8 cellular contexts compared by ENCODE assay signal in genomic region chr6:131368077-131368911, GRCh38.
DNase-seq lines count a peak whose midpoint lies in the region; ATAC-seq and TF ChIP-seq lines count a peak whose summit lies in the region.

No MANE protein-coding gene starts in this region.

- H3K27ac Mint-ChIP-seq in activated B cell treated with CpG ODN at 0.5 μM for 24 hours = peak overlapping the region; percentile 85
- no peak overlapping the region for H3K27ac Mint-ChIP-seq in activated T-cell treated with anti-CD3 and anti-CD28 coated beads, Interleukin-2, amount 50 U/mL, for 24 hours

- no peak for DNase-seq in BJ (ENCODE audit: low read depth)
- DNase-seq in activated B cell treated with CpG ODN at 0.5 μM for 24 hours = peak; percentile 19
- peak; percentile 76 for DNase-seq in medulla oblongata (ENCODE audit: extremely low spot score)
- DNase-seq in activated T-cell treated with anti-CD3 and anti-CD28 coated beads, Interleukin-2, amount 50 U/mL, for 24 hours = no peak
- no peak for DNase-seq in activated naive CD4-positive, alpha-beta T cell (lab: John Stamatoyannopoulos, UW)
- DNase-seq in DMS53 (lab: John Stamatoyannopoulos, UW) = no peak

- H3K4me1 Mint-ChIP-seq in activated B cell treated with CpG ODN at 0.5 μM for 24 hours = peaks cover 45% of the 10 kb centered on the region
- peaks cover 38% of the 10 kb centered on the region for H3K4me1 Mint-ChIP-seq in activated T-cell treated with anti-CD3 and anti-CD28 coated beads, Interleukin-2, amount 50 U/mL, for 24 hours (ENCODE audit: low read depth)

- peak overlapping the region; percentile 72 for H3K4me3 Mint-ChIP-seq in activated B cell treated with CpG ODN at 0.5 μM for 24 hours
- H3K4me3 Mint-ChIP-seq in activated T-cell treated with anti-CD3 and anti-CD28 coated beads, Interleukin-2, amount 50 U/mL, for 24 hours = no peak overlapping the region

- ATAC-seq in GM19395 (IDR thresholded peaks at IDR 0.05; ENCODE audit: unreplicated experiment) (peak; percentile 77), HG03442 (IDR thresholded peaks at IDR 0.05; ENCODE audit: unreplicated experiment) (peak; percentile 76), activated B cell treated with CpG ODN at 0.5 μM for 24 hours (ENCODE audit: low read depth) (peak; percentile 25)

- intact Hi-C loops in activated B cell treated with CpG ODN at 0.5 μM for 24 hours (cut with micrococcal nuclease) = loop anchor here (1.0 kb wide), 1 partner anchor 92 kb away; no protein-coding TSS in a partner anchor

- TF ChIP-seq CTCF in BJ (IDR thresholded peaks at IDR 0.05; ENCODE audit: insufficient read depth, low read depth, low read length) (0 out of 2 replicates have a peak, but pooled peaks have one; percentile 3), activated B cell treated with CpG ODN at 0.5 μM for 24 hours (IDR thresholded peaks at IDR 0.05) (no peak)

- CTCF ChIA-PET in BJ (lab: Yijun Ruan, JAX) (interaction anchor here (0.9 kb wide), 1 partner anchor 9 kb away, joined by 3 read pairs; no protein-coding TSS in a partner anchor), activated B cell treated with CpG ODN at 0.5 μM for 24 hours (lab: Charles Lee) (no interaction called here)

- H3K27me3 ChIP-seq in BJ (ENCODE audit: control insufficient read depth, insufficient read depth, low read length) = no peaks in the 10 kb centered on the region

- no peaks in the 10 kb centered on the region for H3K9me3 Mint-ChIP-seq in activated B cell treated with CpG ODN at 0.5 μM for 24 hours
- H3K9me3 Mint-ChIP-seq in activated T-cell treated with anti-CD3 and anti-CD28 coated beads, Interleukin-2, amount 50 U/mL, for 24 hours = no peaks in the 10 kb centered on the region

- no peaks in the 10 kb centered on the region for H3K27me3 Mint-ChIP-seq in activated B cell treated with CpG ODN at 0.5 μM for 24 hours
- no peaks in the 10 kb centered on the region for H3K27me3 Mint-ChIP-seq in activated T-cell treated with anti-CD3 and anti-CD28 coated beads, Interleukin-2, amount 50 U/mL, for 24 hours

- no peaks in the 10 kb centered on the region for H3K36me3 Mint-ChIP-seq in activated B cell treated with CpG ODN at 0.5 μM for 24 hours (ENCODE audit: low read depth)
- H3K36me3 Mint-ChIP-seq in activated T-cell treated with anti-CD3 and anti-CD28 coated beads, Interleukin-2, amount 50 U/mL, for 24 hours (ENCODE audit: low read depth) = peaks cover 4% of the 10 kb centered on the region

- no peak overlapping the region for H3K4me3 ChIP-seq in BJ (ENCODE audit: low read depth, low read length)

- POLR2A ChIA-PET in BJ (lab: Charles Lee) = no interaction called here
- POLR2A ChIA-PET in activated B cell treated with CpG ODN at 0.5 μM for 24 hours (lab: Charles Lee) = no interaction called here

- no peaks in the 10 kb centered on the region for H3K36me3 ChIP-seq in BJ (ENCODE audit: control insufficient read depth, insufficient read depth, low read length)

Comparison
In these comparisons a context has a peak if more than half of its experiments do, and no peak if none do; other contexts are left out.
1. DNase-seq: peak in activated B cell treated with CpG ODN at 0.5 μM for 24 hours (single experiment) and medulla oblongata (single experiment); none in BJ (single experiment), activated T-cell treated with anti-CD3 and anti-CD28 coated beads, Interleukin-2, amount 50 U/mL, for 24 hours (single experiment), activated naive CD4-positive, alpha-beta T cell (0 of 4) and DMS53 (single experiment).
2. ATAC-seq: peak in every context shown above with its lines; median percentile 77 in GM19395; 76 in HG03442; 25 in activated B cell treated with CpG ODN at 0.5 μM for 24 hours.